ENCODE assay signal across 11 cellular contexts in the genomic region with DNA sequence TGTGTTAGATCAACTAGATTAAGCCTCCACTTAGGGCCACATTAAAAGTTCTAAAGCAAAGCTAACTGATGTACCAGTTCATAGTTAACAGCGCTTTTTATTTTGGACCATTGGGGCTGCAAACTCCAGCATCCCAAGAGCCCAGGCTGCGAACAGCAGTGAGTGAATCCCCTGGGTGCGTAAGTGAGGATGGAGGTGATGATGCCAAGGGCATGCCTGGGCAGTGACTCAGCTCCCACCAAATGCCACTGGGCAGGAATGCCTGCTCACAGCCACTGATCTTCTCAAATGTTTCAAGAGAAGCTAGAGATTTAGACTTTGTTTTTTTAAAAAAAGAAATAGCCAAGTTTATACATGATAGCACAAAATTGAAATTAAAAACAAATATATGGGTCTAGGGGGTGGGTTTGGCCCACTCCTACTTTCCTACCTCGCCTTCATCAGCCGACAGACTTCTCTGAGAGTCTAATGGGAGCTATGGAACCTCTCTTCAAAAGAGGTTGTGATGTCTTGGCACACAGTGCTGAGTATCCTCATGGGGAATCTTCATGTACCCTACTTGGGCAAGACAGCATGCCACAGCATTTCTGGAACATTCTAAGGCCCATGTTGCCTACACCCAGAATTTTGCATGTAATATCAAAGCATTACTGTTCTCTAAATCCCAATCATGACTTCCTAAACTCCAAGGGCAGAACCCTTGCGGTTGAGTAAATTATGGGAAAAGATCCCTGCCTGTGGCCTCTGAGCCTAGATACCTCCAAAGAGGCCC.
A peak's percentile ranks its signal among the peaks of the same experiment; 100 is the strongest.
DNase-seq lines count a peak whose midpoint lies in the region; TF ChIP-seq lines count a peak whose summit lies in the region.
"Had no signal": no experiment of that assay in that cellular context is flagged by ENCODE, and none has a peak within 500 bp of the region (broad histone marks: within the 10 kb centered on the region; RNA-seq: fewer than 3 reads in every experiment).

No MANE protein-coding gene starts in this region.

- CTCF ChIA-PET in AG04449 (lab: Yijun Ruan, JAX) = interaction anchor here (1.0 to 15.0 kb wide), 5 partner anchors 50 to 527 kb away, joined by 3 to 462 read pairs (median 5); a partner anchor contains a TSS

- no peaks in the 10 kb centered on the region for H3K27me3 ChIP-seq in brain microvascular endothelial cell (replicated peaks)

- in situ Hi-C loops in brain microvascular endothelial cell (cut with HindIII; ENCODE audit: low pct_ligation_motif_present, low sequenced_read_pairs) = no loop called here

- no peak overlapping the region for H3K4me3 ChIP-seq in AG04449 (ENCODE audit: low read depth, low read length)
- no peak overlapping the region for H3K4me3 ChIP-seq in brain microvascular endothelial cell (ENCODE audit: low read depth, low read length)

- DNase-seq in AG04449 (ENCODE audit: low read depth, low spot score) (peak; percentile 47), LHCN-M2 (ENCODE audit: low read depth) (peak; percentile 95), brain microvascular endothelial cell (peak; percentile 58), myocyte (ENCODE audit: low read depth) (peak; percentile 91), NCI-H146 (lab: John Stamatoyannopoulos, UW) (no peak), NCI-H748 (lab: John Stamatoyannopoulos, UW; ENCODE audit: unreplicated experiment) (no peak), GF-D8 (lab: John Stamatoyannopoulos, UW) (no peak), head of caudate nucleus (no peak)
- DNase-seq: CD4-positive, alpha-beta T cell; mesendoderm; NCI-H510A treated with DMSO at 0.1 percent for 48 hours had no signal

- intact Hi-C loops in head of caudate nucleus (cut with DNase I) = no loop called here

- TF ChIP-seq CTCF in AG04449 (IDR thresholded peaks at IDR 0.05; ENCODE audit: insufficient read depth, low read length, missing control alignments) (no peak), brain microvascular endothelial cell (IDR thresholded peaks at IDR 0.05; ENCODE audit: low read depth, low read length, missing control alignments) (no peak)

- POLR2A ChIA-PET in AG04449 (lab: Yijun Ruan, JAX) = interaction anchor here (0.9 to 3.1 kb wide), 7 partner anchors 18 to 405 kb away, joined by 3 to 22 read pairs (median 5); a partner anchor contains a TSS

- no peaks in the 10 kb centered on the region for H3K36me3 ChIP-seq in brain microvascular endothelial cell (replicated peaks)

- peak overlapping the region; percentile 82 for H3K27ac ChIP-seq in brain microvascular endothelial cell

Comparison
In these comparisons a context has a peak if more than half of its experiments do, and no peak if none do; other contexts are left out.
1. DNase-seq: peak in AG04449 (single experiment), LHCN-M2 (single experiment), brain microvascular endothelial cell (single experiment) and myocyte (single experiment); none in NCI-H146 (single experiment), NCI-H748 (single experiment), GF-D8 (single experiment) and head of caudate nucleus (0 of 42).